6 cellular contexts compared by ENCODE assay signal in the genomic region with DNA sequence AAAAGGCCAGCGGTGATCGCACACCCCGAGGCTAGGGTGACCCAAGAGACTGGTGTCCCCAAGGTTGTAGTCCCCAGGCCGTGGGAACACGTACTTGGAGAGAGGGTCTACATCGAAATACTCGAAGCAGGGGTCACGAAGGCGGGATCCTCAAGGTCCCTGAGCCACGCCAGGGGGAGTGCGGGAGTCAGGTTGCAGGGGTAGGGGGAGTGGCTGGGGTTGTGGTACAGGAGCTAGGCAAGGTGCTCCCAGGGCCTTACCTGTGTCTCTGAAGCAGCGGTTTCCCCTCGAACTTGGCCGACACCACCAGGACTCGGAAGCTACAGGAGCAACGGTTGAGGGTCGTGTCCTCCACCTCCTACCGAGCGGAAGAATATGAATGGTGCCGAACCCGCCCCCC. TPM values are rescaled to one million over a fixed set of nuclear protein-coding genes. Genes with fewer than 3 reads are reported as not detected.
A peak's percentile ranks its signal among the peaks of the same experiment; 100 is the strongest.
DNase-seq lines count a peak whose midpoint lies in the region; ATAC-seq, FAIRE-seq and TF ChIP-seq lines count a peak whose summit lies in the region.
"Not testable (repeated sequence)": the region's sequence is repeated elsewhere in the genome, so short reads cannot be mapped to it uniquely, and the experiment has no call there.

No MANE protein-coding gene starts in this region.

- H3K36me3 ChIP-seq in RWPE2 (ENCODE audit: low read depth); pancreas: not testable (repeated sequence)

- FAIRE-seq in pancreas (lab: Jason Lieb, UNC), result not testable (repeated sequence)

- WGBS in pancreas, 2 donors, result no CpG with 5 or more reads among the region's 21 CpGs

- not testable (repeated sequence) for DNase-seq in RWPE2 (ENCODE audit: low spot score); pancreas

- intact Hi-C loops in pancreas (cut with DNase I), result not testable (repeated sequence)

- not testable (repeated sequence) for H3K27ac ChIP-seq in RWPE2 (ENCODE audit: poor library complexity, severe bottlenecking); pancreas

- ATAC-seq in GM18867 (IDR thresholded peaks at IDR 0.05; ENCODE audit: unreplicated experiment) (peak; percentile 14), GM21576 (IDR thresholded peaks at IDR 0.05; ENCODE audit: unreplicated experiment) (peak; percentile 19), HG03025 (IDR thresholded peaks at IDR 0.05; ENCODE audit: low FRiP score, unreplicated experiment) (peak; percentile 16), RWPE2 (ENCODE audit: low read depth) (peak; percentile 26), esophagus mucosa (peak; percentile 34), pancreas (peak; percentile 25 to 52 (median 48))

- H3K9me3 ChIP-seq in RWPE2 (ENCODE audit: severe bottlenecking); pancreas: not testable (repeated sequence)

- not testable (repeated sequence) for H3K4me3 ChIP-seq in RWPE2 (ENCODE audit: severe bottlenecking); pancreas

- H3K4me1 ChIP-seq in RWPE2 (ENCODE audit: insufficient read depth, poor library complexity, severe bottlenecking); pancreas: not testable (repeated sequence)

- H3K27me3 ChIP-seq in RWPE2 (ENCODE audit: insufficient read depth, poor library complexity, severe bottlenecking); pancreas: not testable (repeated sequence)

- TF ChIP-seq CTCF in RWPE2 (IDR thresholded peaks at IDR 0.05; ENCODE audit: poor library complexity, severe bottlenecking); pancreas (IDR thresholded peaks at IDR 0.05): not testable (repeated sequence)

RNA-seq across cellular contexts. Expression of gene BOLA2B, which starts 0.4 kb away (rescaled TPM):
- total RNA-seq in esophagus mucosa, result 131 TPM
- 10 to 100 TPM; 17.3 to 39.1 (median 30.6) TPM for total RNA-seq in pancreas
- polyA plus RNA-seq in pancreas, result 100 to 1,000 TPM in 1 of 2 donors, 10 to 100 TPM in 1; 77.2 to 138 TPM

RNA-seq across cellular contexts. Expression of gene SLX1A, which starts 0.6 kb away (rescaled TPM):
- total RNA-seq in esophagus mucosa (27.9 TPM), pancreas (10 to 100 TPM in 4 of 6 donors, 1 to 10 TPM in 2; 9.0 to 25.0 (median 14.0) TPM)
- 10 to 100 TPM; 61.8 to 63.8 TPM for polyA plus RNA-seq in pancreas

RNA-seq across cellular contexts. Expression of gene SULT1A3, which starts 6.0 kb away (rescaled TPM):
- 7.1 TPM for total RNA-seq in esophagus mucosa
- 10 to 100 TPM in 1 of 6 donors, 1 to 10 TPM in 5; 1.0 to 14.7 (median 4.8) TPM for total RNA-seq in pancreas
- polyA plus RNA-seq in pancreas, result 100 to 1,000 TPM in 1 of 2 donors, 10 to 100 TPM in 1; 64.5 to 106 TPM

RNA-seq across cellular contexts. Expression of gene CORO1A, which starts 9.7 kb away (rescaled TPM):
- 9.0 TPM for total RNA-seq in esophagus mucosa
- 10 to 100 TPM in 3 of 6 donors, 1 to 10 TPM in 3; 2.1 to 26.4 (median 9.7) TPM for total RNA-seq in pancreas
- polyA plus RNA-seq in pancreas, result 10 to 100 TPM; 12.2 to 14.9 TPM

RNA-seq across cellular contexts. Expression of gene NPIPB13, which starts 55.2 kb away (rescaled TPM):
- 11.2 TPM for total RNA-seq in esophagus mucosa
- total RNA-seq in pancreas, result 10 to 100 TPM in 1 of 6 donors, 1 to 10 TPM in 4, under 1 TPM in 1; 0.70 to 14.4 (median 5.3) TPM
- polyA plus RNA-seq in pancreas, result 1 to 10 TPM; 6.9 to 10.0 TPM
